Comparison of ENCODE assay signal across 2 cellular contexts in genomic region chr6:167677422-167677789, GRCh38.
TF ChIP-seq lines count a peak whose summit lies in the region.

No MANE protein-coding gene starts in this region.

TF ChIP-seq in GM23338, 12 proteins besides CTCF, POLR2A, EP300 and RAD21:
- TF ChIP-seq EZH2 (IDR thresholded peaks at IDR 0.05; ENCODE audit: low read depth, unreplicated experiment): no peak
- no peak for TF ChIP-seq STAT1 (IDR thresholded peaks at IDR 0.05; ENCODE audit: unreplicated experiment)
- no peak for TF ChIP-seq POLR2AphosphoS5 (IDR thresholded peaks at IDR 0.05; ENCODE audit: low read depth)
- TF ChIP-seq CREB1 (CRISPR knock-in tag; IDR thresholded peaks at IDR 0.05; ENCODE audit: low read depth): no peak
- TF ChIP-seq ZNF462 (CRISPR knock-in tag; IDR thresholded peaks at IDR 0.05): no peak
- no peak for TF ChIP-seq ETS1 (IDR thresholded peaks at IDR 0.05)
- TF ChIP-seq ZNF331 (CRISPR knock-in tag; IDR thresholded peaks at IDR 0.05; ENCODE audit: low read depth): no peak
- TF ChIP-seq EZH2phosphoT487 (IDR thresholded peaks at IDR 0.05; ENCODE audit: unreplicated experiment): no peak
- TF ChIP-seq NANOG (IDR thresholded peaks at IDR 0.05; ENCODE audit: borderline replicate concordance): no peak
- TF ChIP-seq ZNF114 (CRISPR knock-in tag; IDR thresholded peaks at IDR 0.05): no peak
- TF ChIP-seq JUNB (IDR thresholded peaks at IDR 0.05; ENCODE audit: unreplicated experiment): no peak
- TF ChIP-seq, protein P1, sequence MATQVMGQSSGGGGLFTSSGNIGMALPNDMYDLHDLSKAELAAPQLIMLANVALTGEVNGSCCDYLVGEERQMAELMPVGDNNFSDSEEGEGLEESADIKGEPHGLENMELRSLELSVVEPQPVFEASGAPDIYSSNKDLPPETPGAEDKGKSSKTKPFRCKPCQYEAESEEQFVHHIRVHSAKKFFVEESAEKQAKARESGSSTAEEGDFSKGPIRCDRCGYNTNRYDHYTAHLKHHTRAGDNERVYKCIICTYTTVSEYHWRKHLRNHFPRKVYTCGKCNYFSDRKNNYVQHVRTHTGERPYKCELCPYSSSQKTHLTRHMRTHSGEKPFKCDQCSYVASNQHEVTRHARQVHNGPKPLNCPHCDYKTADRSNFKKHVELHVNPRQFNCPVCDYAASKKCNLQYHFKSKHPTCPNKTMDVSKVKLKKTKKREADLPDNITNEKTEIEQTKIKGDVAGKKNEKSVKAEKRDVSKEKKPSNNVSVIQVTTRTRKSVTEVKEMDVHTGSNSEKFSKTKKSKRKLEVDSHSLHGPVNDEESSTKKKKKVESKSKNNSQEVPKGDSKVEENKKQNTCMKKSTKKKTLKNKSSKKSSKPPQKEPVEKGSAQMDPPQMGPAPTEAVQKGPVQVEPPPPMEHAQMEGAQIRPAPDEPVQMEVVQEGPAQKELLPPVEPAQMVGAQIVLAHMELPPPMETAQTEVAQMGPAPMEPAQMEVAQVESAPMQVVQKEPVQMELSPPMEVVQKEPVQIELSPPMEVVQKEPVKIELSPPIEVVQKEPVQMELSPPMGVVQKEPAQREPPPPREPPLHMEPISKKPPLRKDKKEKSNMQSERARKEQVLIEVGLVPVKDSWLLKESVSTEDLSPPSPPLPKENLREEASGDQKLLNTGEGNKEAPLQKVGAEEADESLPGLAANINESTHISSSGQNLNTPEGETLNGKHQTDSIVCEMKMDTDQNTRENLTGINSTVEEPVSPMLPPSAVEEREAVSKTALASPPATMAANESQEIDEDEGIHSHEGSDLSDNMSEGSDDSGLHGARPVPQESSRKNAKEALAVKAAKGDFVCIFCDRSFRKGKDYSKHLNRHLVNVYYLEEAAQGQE (IDR thresholded peaks at IDR 0.05; ENCODE audit: unreplicated experiment): no peak

TF ChIP-seq in H1, 55 proteins besides CTCF, POLR2A, EP300 and RAD21:
- no peak for TF ChIP-seq POLR2AphosphoS5 (IDR thresholded peaks at IDR 0.05; ENCODE audit: low read depth, low read length)
- TF ChIP-seq SUZ12 (IDR thresholded peaks at IDR 0.05; ENCODE audit: low read length): no peak
- TF ChIP-seq SIX5 (IDR thresholded peaks at IDR 0.05; ENCODE audit: low read depth, low read length): no peak
- no peak for TF ChIP-seq BRCA1 (IDR thresholded peaks at IDR 0.05; ENCODE audit: low read depth, low read length)
- TF ChIP-seq CBX5 (IDR thresholded peaks at IDR 0.05; ENCODE audit: low read depth, low read length): no peak
- TF ChIP-seq JUND (IDR thresholded peaks at IDR 0.05; ENCODE audit: low read length): no peak
- no peak for TF ChIP-seq SRF (IDR thresholded peaks at IDR 0.05; ENCODE audit: low read depth, low read length)
- TF ChIP-seq CHD1 (IDR thresholded peaks at IDR 0.05; ENCODE audit: low read depth, low read length): no peak
- no peak for TF ChIP-seq MAX (IDR thresholded peaks at IDR 0.05)
